Comparison of ENCODE assay signal across 30 cellular contexts in genomic region chr7:111914287-111914686, GRCh38.
"Had no signal": no experiment of that assay in that cellular context is flagged by ENCODE, and none has a peak within 500 bp of the region (broad histone marks: within the 10 kb centered on the region; RNA-seq: fewer than 3 reads in every experiment).

No MANE protein-coding gene starts in this region.

- H3K27me3 ChIP-seq: ascending aorta, body of pancreas had no signal

- DNase-seq: activated CD4-positive, alpha-beta memory T cell treated with anti-CD3 and anti-CD28 coated beads for 36 hours; activated CD4-positive, alpha-beta T cell treated with anti-CD3 and anti-CD28 coated beads, Interleukin-2, amount 10 ng/mL, durations not matched to agents 7 days and 5 days; activated CD4-positive, CD25-positive, alpha-beta regulatory T cell; activated CD8-positive, alpha-beta memory T cell treated with anti-CD3 and anti-CD28 coated beads for 24 hours; activated effector memory CD4-positive, alpha-beta T cell treated with anti-CD3 and anti-CD28 coated beads, Interleukin-2, amount 50 U/mL, for 16 hours; activated naive CD4-positive, alpha-beta T cell treated with Interleukin-2 at 50 U/mL for 16 hours; activated naive CD8-positive, alpha-beta T cell treated with anti-CD3 and anti-CD28 coated beads, Interleukin-2, amount 50 U/mL, for 24 hours; activated T-cell treated with anti-CD3 and anti-CD28 coated beads, Interleukin-2, amount 50 U/mL, for 4 hours; amniotic stem cell; body of pancreas; NCI-H1105; NCI-H1436; NCI-H1694 treated with DMSO at 0.1 percent for 48 hours; NCI-H2029 treated with DMSO at 0.1 percent for 48 hours; NCI-H345; NCI-H510A treated with DMSO at 0.1 percent for 48 hours; NCI-H69; NK-92 treated with Interleukin-12 subunit alpha and Interleukin-12 subunit beta, amount 100 ng/mL, for 24 hours; OCI-M1; RPMI8226; T-cell; T-helper 2 cell; T1000 had no signal

- H3K9ac ChIP-seq: KMS-11 had no signal

- ATAC-seq: activated naive CD4-positive, alpha-beta T cell treated with anti-CD3 and anti-CD28 coated beads, Interleukin-2, amount 50 U/mL, for 72 hours; activated naive CD8-positive, alpha-beta T cell treated with anti-CD3 and anti-CD28 coated beads, Interleukin-2, amount 50 U/mL, for 24 hours; activated T-cell treated with anti-CD3 and anti-CD28 coated beads, Interleukin-2, amount 50 U/mL, for 4 hours; body of pancreas; Panc1; Right ventricle myocardium inferior; T-cell had no signal

- H3K4me2 ChIP-seq: KMS-11 had no signal

- H3K27me3 Mint-ChIP-seq: activated CD4-positive, alpha-beta T cell treated with anti-CD3 and anti-CD28 coated beads, Interleukin-2, amount 10 ng/mL, durations not matched to agents 7 days and 5 days had no signal

- H3K4me1 ChIP-seq: ascending aorta, body of pancreas had no signal

- FAIRE-seq: TTC549 had no signal

- H3K36me3 Mint-ChIP-seq: activated CD4-positive, alpha-beta memory T cell treated with anti-CD3 and anti-CD28 coated beads for 36 hours; activated naive CD4-positive, alpha-beta T cell treated with anti-CD3 and anti-CD28 coated beads, Interleukin-2, amount 50 U/mL, for 72 hours; T-cell had no signal

- H3K27ac Mint-ChIP-seq: activated CD4-positive, alpha-beta memory T cell treated with anti-CD3 and anti-CD28 coated beads for 36 hours; activated CD4-positive, alpha-beta T cell treated with anti-CD3 and anti-CD28 coated beads, Interleukin-2, amount 10 ng/mL, durations not matched to agents 7 days and 5 days; activated naive CD4-positive, alpha-beta T cell treated with anti-CD3 and anti-CD28 coated beads, Interleukin-2, amount 50 U/mL, for 72 hours; activated naive CD8-positive, alpha-beta T cell treated with anti-CD3 and anti-CD28 coated beads, Interleukin-2, amount 50 U/mL, for 24 hours; T-cell had no signal

- H3K4me1 Mint-ChIP-seq: activated CD4-positive, alpha-beta T cell treated with anti-CD3 and anti-CD28 coated beads, Interleukin-2, amount 10 ng/mL, durations not matched to agents 7 days and 5 days; activated naive CD8-positive, alpha-beta T cell treated with anti-CD3 and anti-CD28 coated beads, Interleukin-2, amount 50 U/mL, for 24 hours; T-cell had no signal

- H3K9me3 ChIP-seq: ascending aorta, body of pancreas had no signal

- H3K9me3 Mint-ChIP-seq: activated CD4-positive, alpha-beta memory T cell treated with anti-CD3 and anti-CD28 coated beads for 36 hours; activated CD4-positive, alpha-beta T cell treated with anti-CD3 and anti-CD28 coated beads, Interleukin-2, amount 10 ng/mL, durations not matched to agents 7 days and 5 days; activated naive CD8-positive, alpha-beta T cell treated with anti-CD3 and anti-CD28 coated beads, Interleukin-2, amount 50 U/mL, for 24 hours; T-cell had no signal

- H3K4me3 ChIP-seq: ascending aorta, body of pancreas, SK-N-MC had no signal

- H3K27ac ChIP-seq: ascending aorta, body of pancreas, KMS-11, SK-N-MC had no signal

- H3K4me3 Mint-ChIP-seq: activated CD4-positive, alpha-beta memory T cell treated with anti-CD3 and anti-CD28 coated beads for 36 hours; activated CD4-positive, alpha-beta T cell treated with anti-CD3 and anti-CD28 coated beads, Interleukin-2, amount 10 ng/mL, durations not matched to agents 7 days and 5 days; activated naive CD8-positive, alpha-beta T cell treated with anti-CD3 and anti-CD28 coated beads, Interleukin-2, amount 50 U/mL, for 24 hours; activated T-cell treated with anti-CD3 and anti-CD28 coated beads, Interleukin-2, amount 50 U/mL, for 4 hours; T-cell had no signal
